Comparison of ENCODE assay signal across 25 cellular contexts in genomic region chr10:664893-665292, GRCh38. TPM values are rescaled to one million over a fixed set of nuclear protein-coding genes. Genes with fewer than 3 reads are reported as not detected.
DNase-seq lines count a peak whose midpoint lies in the region; ATAC-seq, FAIRE-seq and TF ChIP-seq lines count a peak whose summit lies in the region.
"Had no signal": no experiment of that assay in that cellular context is flagged by ENCODE, and none has a peak within 500 bp of the region (broad histone marks: within the 10 kb centered on the region; RNA-seq: fewer than 3 reads in every experiment).

No MANE protein-coding gene starts in this region.

- no peak for TF ChIP-seq POLR2A in K562 (conservative IDR thresholded peaks at IDR 0.05)

- no peak overlapping the region for H3K27ac ChIP-seq in K562 (ENCODE audit: extremely low read depth, low read depth, low read length)
- peak overlapping the region; percentile 59 for H3K27ac ChIP-seq in smooth muscle cell (ENCODE audit: low read depth)
- H3K27ac ChIP-seq: BLaER1, RWPE1 had no signal

- CTCF ChIA-PET in K562 (lab: Yijun Ruan, JAX; ENCODE audit: low intra/inter-chr PET ratio), result no interaction called here
- CTCF ChIA-PET in activated CD8-positive, alpha-beta memory T cell treated with anti-CD3 and anti-CD28 coated beads, Interleukin-2, amount 10 ng/mL, durations not matched to agents 7 days and 5 days (lab: Charles Lee), result no interaction called here

- H2AFZ ChIP-seq in K562 (ENCODE audit: low read depth, low read length) (no peak overlapping the region), smooth muscle cell (ENCODE audit: low read depth) (no peak overlapping the region)

- POLR2A ChIA-PET in K562 (lab: Yijun Ruan, JAX), result interaction anchor here (0.7 kb wide), 1 partner anchor 947 kb away, joined by 3 read pairs; no protein-coding TSS in a partner anchor

- H3K9me3 Mint-ChIP-seq in activated CD8-positive, alpha-beta memory T cell treated with anti-CD3 and anti-CD28 coated beads, Interleukin-2, amount 10 ng/mL, durations not matched to agents 7 days and 5 days (ENCODE audit: low read depth), result peaks cover 4% of the 10 kb centered on the region
- no peaks in the 10 kb centered on the region for H3K9me3 Mint-ChIP-seq in immature natural killer cell
- H3K9me3 Mint-ChIP-seq: CD4-positive, alpha-beta memory T cell; IgD-negative memory B cell had no signal

- H3K36me3 Mint-ChIP-seq in activated CD8-positive, alpha-beta memory T cell treated with anti-CD3 and anti-CD28 coated beads, Interleukin-2, amount 10 ng/mL, durations not matched to agents 7 days and 5 days, result no peaks in the 10 kb centered on the region
- peaks cover 0 to 6% (median 0%) of the 10 kb centered on the region in 3 donors for H3K36me3 Mint-ChIP-seq in immature natural killer cell
- H3K36me3 Mint-ChIP-seq: CD4-positive, alpha-beta memory T cell; IgD-negative memory B cell had no signal

- H3K9me1 ChIP-seq in K562 (ENCODE audit: control insufficient read depth, insufficient read depth, low read length), result no peaks in the 10 kb centered on the region

- H3K4me3 ChIP-seq in BE2C (ENCODE audit: low read depth, low read length) (peak overlapping the region; percentile 48), K562 (no peak overlapping the region), smooth muscle cell (no peak overlapping the region)
- H3K4me3 ChIP-seq: BLaER1, GM12878 had no signal

- H3K79me2 ChIP-seq in K562 (ENCODE audit: control insufficient read depth, insufficient read depth, low read length) (no peaks in the 10 kb centered on the region), smooth muscle cell (ENCODE audit: low read depth) (peaks cover 89% of the 10 kb centered on the region)

- H3K4me1 ChIP-seq in BE2C (no peaks in the 10 kb centered on the region), K562 (replicated peaks in 1 of 2; ENCODE audit: control insufficient read depth in 2 of 2, insufficient read depth in 2 of 2, low read length in 2 of 2) (no peaks in the 10 kb centered on the region), smooth muscle cell (ENCODE audit: low read depth) (peaks cover 10% of the 10 kb centered on the region)

- no peak overlapping the region for H3K9ac ChIP-seq in K562 (ENCODE audit: insufficient read depth in 1 of 2, low read depth in 2 of 2, low read length in 2 of 2)
- peak overlapping the region; percentile 10 for H3K9ac ChIP-seq in smooth muscle cell (ENCODE audit: low read depth)
- H3K9ac ChIP-seq: BLaER1 had no signal

- H3K36me3 ChIP-seq in BE2C, result no peaks in the 10 kb centered on the region
- no peaks in the 10 kb centered on the region for H3K36me3 ChIP-seq in K562 (ENCODE audit: control insufficient read depth, insufficient read depth, low read length)
- H3K36me3 ChIP-seq in smooth muscle cell (ENCODE audit: low read depth), result no peaks in the 10 kb centered on the region
- H3K36me3 ChIP-seq: BLaER1 had no signal

- H4K20me1 ChIP-seq in K562 (replicated peaks; ENCODE audit: control insufficient read depth, insufficient read depth, low read length) (peaks cover 5% of the 10 kb centered on the region; the same call in 1 of the 2 replicates), smooth muscle cell (ENCODE audit: low read depth) (peaks cover 97% of the 10 kb centered on the region)

- H3K27ac Mint-ChIP-seq in activated CD8-positive, alpha-beta memory T cell treated with anti-CD3 and anti-CD28 coated beads, Interleukin-2, amount 10 ng/mL, durations not matched to agents 7 days and 5 days, result no peak overlapping the region
- H3K27ac Mint-ChIP-seq in immature natural killer cell, result no peak overlapping the region
- H3K27ac Mint-ChIP-seq: CD4-positive, alpha-beta memory T cell; IgD-negative memory B cell had no signal

- no peaks in the 10 kb centered on the region for H3K9me3 ChIP-seq in BE2C
- peaks cover 6% of the 10 kb centered on the region; the same call in 1 of the 2 replicates for H3K9me3 ChIP-seq in K562 (replicated peaks; ENCODE audit: control insufficient read depth, insufficient read depth, low read depth, low read length)
- no peaks in the 10 kb centered on the region for H3K9me3 ChIP-seq in smooth muscle cell (replicated peaks; ENCODE audit: low read depth)
- H3K9me3 ChIP-seq: BLaER1 had no signal

- intact Hi-C loops in K562 (cut with micrococcal nuclease), result no loop called here

- BruUV-seq in K562 (replicated peaks; lab: Mats Ljungman, UMichigan), result no TSS peak

- in situ Hi-C loops in K562 (cut with MboI), result no loop called here

- DNase-seq in BE2C (no peak), K562 (ENCODE audit: extremely low read depth in 1 of 4, low spot score in 3 of 4) (no peak), smooth muscle cell (lab: John Stamatoyannopoulos, UW; ENCODE audit: unreplicated experiment) (no peak), NCI-H446 treated with DMSO at 0.1 percent for 48 hours (lab: John Stamatoyannopoulos, UW) (no peak), immature natural killer cell (no peak), NCI-H2171 treated with DMSO at 0.1 percent for 48 hours (lab: John Stamatoyannopoulos, UW) (no peak)
- DNase-seq in activated CD8-positive, alpha-beta memory T cell treated with anti-CD3 and anti-CD28 coated beads, Interleukin-2, amount 10 ng/mL, durations not matched to agents 7 days and 5 days, result no peak
- DNase-seq: CD4-positive, alpha-beta memory T cell; DMS53; EL; GOT3; NCI-H1092 treated with DMSO at 0.1 percent for 48 hours; NCI-H146; NCI-H2029 treated with DMSO at 0.1 percent for 48 hours; NCI-H2171; NCI-H446; PC-3; SIG-M5 had no signal

- no peak overlapping the region for H3K4me3 Mint-ChIP-seq in activated CD8-positive, alpha-beta memory T cell treated with anti-CD3 and anti-CD28 coated beads, Interleukin-2, amount 10 ng/mL, durations not matched to agents 7 days and 5 days
- H3K4me3 Mint-ChIP-seq in immature natural killer cell, result no peak overlapping the region
- H3K4me3 Mint-ChIP-seq: CD4-positive, alpha-beta memory T cell; IgD-negative memory B cell had no signal

- peaks cover 9% of the 10 kb centered on the region for H3F3A ChIP-seq in smooth muscle cell (ENCODE audit: low read depth)

- H3K27me3 Mint-ChIP-seq in activated CD8-positive, alpha-beta memory T cell treated with anti-CD3 and anti-CD28 coated beads, Interleukin-2, amount 10 ng/mL, durations not matched to agents 7 days and 5 days, result peaks cover 4% of the 10 kb centered on the region
- H3K27me3 Mint-ChIP-seq in immature natural killer cell (ENCODE audit: low read depth in 3 of 3), result peaks cover 0 to 4% (median 2%) of the 10 kb centered on the region in 3 donors

- TF ChIP-seq RAD21 in K562 (CRISPR knock-in tag; conservative IDR thresholded peaks at IDR 0.05 in 1 of 2, IDR thresholded peaks at IDR 0.05 in 1 of 2), result no peak

- H3K27me3 ChIP-seq in BE2C (no peaks in the 10 kb centered on the region), K562 (ENCODE audit: control insufficient read depth in 2 of 2, insufficient read depth in 2 of 2, low read length in 2 of 2) (peaks cover 23 to 49% of the 10 kb centered on the region in 2 experiments; a peak in 4 of 5 replicates), smooth muscle cell (ENCODE audit: low read depth) (no peaks in the 10 kb centered on the region)
- H3K27me3 ChIP-seq: BLaER1 had no signal

- no peak for TF ChIP-seq EP300 in K562 (IDR thresholded peaks at IDR 0.05; ENCODE audit: low read length)

- 1% methylated on average over 4 of the region's 4 CpGs for WGBS in K562 (ENCODE audit: insufficient coverage, low coverage, missing lambda C conversion rate)
- WGBS in smooth muscle cell (ENCODE audit: low lambda C conversion rate), result over 99% methylated on average over 4 of the region's 4 CpGs

- FAIRE-seq in K562 (lab: Jason Lieb, UNC) (no peak), islet of Langerhans (lab: Jason Lieb, UNC) (peak; percentile 84)
- FAIRE-seq: GM12878, GM18507, HTR-8/SVneo had no signal

- H3K4me2 ChIP-seq in K562 (ENCODE audit: insufficient read depth, low read length) (no peak overlapping the region), smooth muscle cell (peak overlapping the region; percentile 70)

- no peak for ATAC-seq in K562
- ATAC-seq in activated CD8-positive, alpha-beta memory T cell treated with anti-CD3 and anti-CD28 coated beads, Interleukin-2, amount 10 ng/mL, durations not matched to agents 7 days and 5 days, result no peak
- ATAC-seq: GM12878, PC-3 had no signal

- TF ChIP-seq CTCF in BE2C (IDR thresholded peaks at IDR 0.05; ENCODE audit: low read depth, low read length), result no peak
- TF ChIP-seq CTCF in K562 (IDR thresholded peaks at IDR 0.05 in 2 of 3, conservative IDR thresholded peaks at IDR 0.05 in 1 of 3; ENCODE audit: insufficient read depth in 2 of 3, low read depth in 1 of 3, low read length in 3 of 3), result no peak
- TF ChIP-seq CTCF in smooth muscle cell (IDR thresholded peaks at IDR 0.05; ENCODE audit: borderline replicate concordance, insufficient read depth, poor library complexity, severe bottlenecking), result no peak

- H3K4me1 Mint-ChIP-seq in activated CD8-positive, alpha-beta memory T cell treated with anti-CD3 and anti-CD28 coated beads, Interleukin-2, amount 10 ng/mL, durations not matched to agents 7 days and 5 days, result no peaks in the 10 kb centered on the region
- H3K4me1 Mint-ChIP-seq in immature natural killer cell, result peaks cover 16 to 18% of the 10 kb centered on the region in 2 donors
- H3K4me1 Mint-ChIP-seq: CD4-positive, alpha-beta memory T cell had no signal

RNA-seq across cellular contexts. Expression of gene DIP2C, which starts 24.6 kb away (rescaled TPM):
- polyA plus RNA-seq in BE2C (2012; ENCODE audit: insufficient read depth, insufficient read length, low read depth), result 4.8 TPM
- total RNA-seq in K562 (2011; cell fraction: chromatin; rRNA removed; ENCODE audit: low replicate concordance), result not detected in 2 replicates
- not detected in 2 replicates for total RNA-seq in K562 (2011; cell fraction: nucleolus; rRNA removed)
- not detected in 2 replicates for total RNA-seq in K562 (2011; cell fraction: nucleoplasm; rRNA removed)
- total RNA-seq in K562 (2014; rRNA removed) (not detected in 2 replicates), K562 (2014; rRNA removed; fragmentation: Illumina TruSeq; extraction: Trizol) (not detected in 2 replicates), K562 (2015; rRNA removed; fragmentation: Illumina TruSeq; extraction: Trizol) (not detected in 2 replicates), K562 (2021) (0.09 TPM in 1 of 2 replicates, not detected in the other), smooth muscle cell (14.1 and 15.3 TPM in 2 replicates)
- polyA plus RNA-seq in K562 (2011; rRNA removed) (not detected in 2 replicates), K562 (2014; fragmentation: Illumina TruSeq; extraction: Trizol) (not detected in 2 replicates), K562 (2014; fragmentation: Nextera tagmentation; extraction: Ambion mirVana) (under 1 TPM in 1 of 2 experiments, not detected in 1; 0.01 TPM), K562 (2014; rRNA removed) (not detected in 2 replicates), smooth muscle cell (14.5 and 14.9 TPM in 2 replicates), immature natural killer cell (under 1 TPM in 2 of 3 donors, not detected in 1; 0.06 to 0.41 TPM)
- polyA plus RNA-seq in K562 (2011; cell fraction: cytosol; rRNA removed), result not detected in 2 replicates
- polyA plus RNA-seq in K562 (2011; cell fraction: nucleus; rRNA removed), result not detected in 2 replicates
- 0.01 and 0.03 TPM in 2 replicates for polyA plus RNA-seq in K562 (2012)
- not detected in 2 replicates for polyA minus RNA-seq in K562 (2011; rRNA and poly(A)+ RNA removed)
- polyA minus RNA-seq in K562 (2011; cell fraction: cytosol; rRNA and poly(A)+ RNA removed), result not detected in 2 replicates
- polyA minus RNA-seq in K562 (2011; cell fraction: nucleus; rRNA and poly(A)+ RNA removed), result not detected in 2 replicates
- under 1 TPM; 0.26 to 0.99 TPM for total RNA-seq in activated CD8-positive, alpha-beta memory T cell treated with anti-CD3 and anti-CD28 coated beads, Interleukin-2, amount 10 ng/mL, durations not matched to agents 7 days and 5 days
